In the genomic region with DNA sequence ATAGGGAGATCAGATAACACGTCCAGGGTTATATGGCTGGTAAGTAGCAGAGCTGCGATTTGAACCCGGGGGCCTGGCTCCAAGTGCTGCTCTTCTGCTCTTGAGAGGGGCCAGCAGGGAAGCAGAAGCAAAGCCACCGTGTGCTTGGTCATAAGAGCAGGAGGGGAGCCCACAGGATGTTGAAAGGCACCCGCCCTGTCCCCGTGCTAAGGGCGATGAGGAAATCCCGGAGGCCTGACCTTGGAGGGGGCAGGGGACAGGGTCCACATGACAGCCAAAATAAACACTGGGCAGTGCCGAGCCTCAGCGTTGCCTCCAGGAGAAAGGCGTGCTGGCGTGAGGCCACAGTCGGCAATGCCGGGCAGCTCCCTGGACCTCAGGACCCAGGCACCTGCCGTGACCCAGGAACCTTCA, we compare ENCODE assay signal across 18 cellular contexts. TPM values are rescaled to one million over a fixed set of nuclear protein-coding genes. Genes with fewer than 3 reads are reported as not detected.
DNase-seq lines count a peak whose midpoint lies in the region; ATAC-seq and TF ChIP-seq lines count a peak whose summit lies in the region.
"Had no signal": no experiment of that assay in that cellular context is flagged by ENCODE, and none has a peak within 500 bp of the region (broad histone marks: within the 10 kb centered on the region; RNA-seq: fewer than 3 reads in every experiment).

No MANE protein-coding gene starts in this region.

- H3K4me3 Mint-ChIP-seq in dendritic cell treated with granulocyte-macrophage colony-stimulating factor and Interleukin-4, amounts not matched to agents 40 ng/mL and 50 ng/mL, for 4 days: peak overlapping the region; percentile 23
- H3K4me3 Mint-ChIP-seq: activated B cell treated with CpG ODN at 0.5 μM for 24 hours; H9; stimulated activated memory B cell treated with anti-CD40 and anti-IgM and Interleukin-4, amounts not matched to agents 10 μg/mL and 1 μg/mL and 100 μg/mL, for 72 hours had no signal

- peak; percentile 78 for DNase-seq in NCI-H2029 (lab: John Stamatoyannopoulos, UW)
- peak; percentile 91 to 97 (median 96) for DNase-seq in right lobe of liver
- DNase-seq in upper lobe of left lung: peak; percentile 56 to 78
- no peak for DNase-seq in stimulated activated CD4-positive, alpha-beta T cell treated with anti-CD3 and anti-CD28 coated beads, Interleukin-2, amount 100 ng/mL, for 48 hours
- no peak for DNase-seq in NCI-H748 treated with DMSO at 0.1 percent for 48 hours (lab: John Stamatoyannopoulos, UW)
- DNase-seq: activated B cell treated with CpG ODN at 0.5 μM for 24 hours; activated effector memory CD4-positive, alpha-beta T cell treated with Interleukin-2 at 50 U/mL for 16 hours; amniotic stem cell; foreskin keratinocyte; H9; NCI-H2081; NCI-H524; transverse colon had no signal

- H3K27me3 ChIP-seq in right lobe of liver: no peaks in the 10 kb centered on the region
- H3K27me3 ChIP-seq in upper lobe of left lung: no peaks in the 10 kb centered on the region
- H3K27me3 ChIP-seq: BLaER1, foreskin keratinocyte, transverse colon had no signal

- H3K4me1 Mint-ChIP-seq in dendritic cell treated with granulocyte-macrophage colony-stimulating factor and Interleukin-4, amounts not matched to agents 40 ng/mL and 50 ng/mL, for 4 days (ENCODE audit: low read depth): peaks cover 65% of the 10 kb centered on the region
- H3K4me1 Mint-ChIP-seq: H9 had no signal

- H3K27ac ChIP-seq in right lobe of liver (peak overlapping the region; percentile 37 to 65 (median 58)), upper lobe of left lung (peak overlapping the region in 3 of 4 donors; percentile 68 to 80 (median 79))
- H3K27ac ChIP-seq: BLaER1, foreskin keratinocyte had no signal

- TF ChIP-seq CTCF in right lobe of liver (IDR thresholded peaks at IDR 0.05) (peak in 1 of 4 donors; percentile 8), upper lobe of left lung (IDR thresholded peaks at IDR 0.05) (no peak)

- H3K36me3 Mint-ChIP-seq in dendritic cell treated with granulocyte-macrophage colony-stimulating factor and Interleukin-4, amounts not matched to agents 40 ng/mL and 50 ng/mL, for 4 days (ENCODE audit: low read depth): peaks cover 58% of the 10 kb centered on the region

- H3K36me3 ChIP-seq in right lobe of liver (peaks cover 0 to 73% (median 40%) of the 10 kb centered on the region in 4 donors), upper lobe of left lung (peaks cover 33 to 92% (median 80%) of the 10 kb centered on the region in 4 donors)

- no peaks in the 10 kb centered on the region for H3K9me3 Mint-ChIP-seq in dendritic cell treated with granulocyte-macrophage colony-stimulating factor and Interleukin-4, amounts not matched to agents 40 ng/mL and 50 ng/mL, for 4 days
- H3K9me3 Mint-ChIP-seq: activated B cell treated with CpG ODN at 0.5 μM for 24 hours; H9; stimulated activated memory B cell treated with anti-CD40 and anti-IgM and Interleukin-4, amounts not matched to agents 10 μg/mL and 1 μg/mL and 100 μg/mL, for 72 hours had no signal

- 27% methylated on average over 13 of the region's 15 CpGs for WGBS in right lobe of liver (ENCODE audit: insufficient coverage, low coverage, low lambda C conversion rate, missing lambda C conversion rate)
- 58 to 78% methylated on average over 14 to 15 of the region's 15 CpGs for WGBS in upper lobe of left lung, 2 donors

- TF ChIP-seq EP300 in upper lobe of left lung (IDR thresholded peaks at IDR 0.05): peak in 1 of 4 donors; percentile 32

- peak; percentile 28 for TF ChIP-seq POLR2A in right lobe of liver (IDR thresholded peaks at IDR 0.05)
- peak in 1 of 4 donors; percentile 46 for TF ChIP-seq POLR2A in upper lobe of left lung (IDR thresholded peaks at IDR 0.05)

- H3K4me3 ChIP-seq in right lobe of liver (no peak overlapping the region), upper lobe of left lung (no peak overlapping the region)
- H3K4me3 ChIP-seq: BLaER1, skin epidermis, transverse colon had no signal

- H3K27ac Mint-ChIP-seq in dendritic cell treated with granulocyte-macrophage colony-stimulating factor and Interleukin-4, amounts not matched to agents 40 ng/mL and 50 ng/mL, for 4 days: peak overlapping the region; percentile 97
- H3K27ac Mint-ChIP-seq: activated B cell treated with CpG ODN at 0.5 μM for 24 hours; stimulated activated memory B cell treated with anti-CD40 and anti-IgM and Interleukin-4, amounts not matched to agents 10 μg/mL and 1 μg/mL and 100 μg/mL, for 72 hours had no signal

- peak; percentile 77 to 93 (median 82) for ATAC-seq in right lobe of liver
- peak; percentile 45 to 56 for ATAC-seq in upper lobe of left lung (ENCODE audit: low FRiP score in 2 of 2)
- ATAC-seq in HG02884 (IDR thresholded peaks at IDR 0.05; ENCODE audit: unreplicated experiment): no peak
- ATAC-seq: foreskin keratinocyte; stimulated activated memory B cell treated with anti-CD40 and anti-IgM and Interleukin-4, amounts not matched to agents 10 μg/mL and 1 μg/mL and 100 μg/mL, for 72 hours had no signal

- H3K9me3 ChIP-seq in right lobe of liver: no peaks in the 10 kb centered on the region
- no peaks in the 10 kb centered on the region for H3K9me3 ChIP-seq in upper lobe of left lung
- H3K9me3 ChIP-seq: BLaER1, transverse colon had no signal

- H3K4me1 ChIP-seq in right lobe of liver: peaks cover 0 to 34% (median 16%) of the 10 kb centered on the region in 4 donors
- H3K4me1 ChIP-seq in upper lobe of left lung: peaks cover 17 to 28% (median 24%) of the 10 kb centered on the region in 4 donors
- H3K4me1 ChIP-seq: foreskin keratinocyte had no signal

- intact Hi-C loops in dendritic cell treated with granulocyte-macrophage colony-stimulating factor and Interleukin-4, amounts not matched to agents 40 ng/mL and 50 ng/mL, for 4 days (cut with micrococcal nuclease): no loop called here
- intact Hi-C loops in right lobe of liver (cut with DNase I): no loop called here

- H3K27me3 Mint-ChIP-seq in dendritic cell treated with granulocyte-macrophage colony-stimulating factor and Interleukin-4, amounts not matched to agents 40 ng/mL and 50 ng/mL, for 4 days: no peaks in the 10 kb centered on the region
- H3K27me3 Mint-ChIP-seq: activated B cell treated with CpG ODN at 0.5 μM for 24 hours; stimulated activated memory B cell treated with anti-CD40 and anti-IgM and Interleukin-4, amounts not matched to agents 10 μg/mL and 1 μg/mL and 100 μg/mL, for 72 hours had no signal

RNA-seq across cellular contexts. Expression of gene TOM1, which starts 28.8 kb away (rescaled TPM):
- total RNA-seq in right lobe of liver (100 to 1,000 TPM in 2 of 6 experiments, 10 to 100 TPM in 4; 45.0 to 124 (median 54.0) TPM), upper lobe of left lung (100 to 1,000 TPM in 2 of 6 donors, 10 to 100 TPM in 4; 79.2 to 194 (median 94.6) TPM)

RNA-seq across cellular contexts. Expression of gene HMOX1, which starts 52.4 kb away (rescaled TPM):
- total RNA-seq in right lobe of liver: 100 to 1,000 TPM in 1 of 6 experiments, 10 to 100 TPM in 5; 15.7 to 255 (median 47.2) TPM
- total RNA-seq in upper lobe of left lung: 100 to 1,000 TPM in 1 of 6 donors, 10 to 100 TPM in 5; 22.0 to 306 (median 77.9) TPM

Comparison
In these comparisons a context has a peak if more than half of its experiments do, and no peak if none do; other contexts are left out.
1. DNase-seq: peak in NCI-H2029 (single experiment), right lobe of liver (3 of 3) and upper lobe of left lung (2 of 2); none in stimulated activated CD4-positive, alpha-beta T cell treated with anti-CD3 and anti-CD28 coated beads, Interleukin-2, amount 100 ng/mL, for 48 hours (0 of 2) and NCI-H748 treated with DMSO at 0.1 percent for 48 hours (single experiment).